ENCODE assay signal across 8 cellular contexts in the genomic region with DNA sequence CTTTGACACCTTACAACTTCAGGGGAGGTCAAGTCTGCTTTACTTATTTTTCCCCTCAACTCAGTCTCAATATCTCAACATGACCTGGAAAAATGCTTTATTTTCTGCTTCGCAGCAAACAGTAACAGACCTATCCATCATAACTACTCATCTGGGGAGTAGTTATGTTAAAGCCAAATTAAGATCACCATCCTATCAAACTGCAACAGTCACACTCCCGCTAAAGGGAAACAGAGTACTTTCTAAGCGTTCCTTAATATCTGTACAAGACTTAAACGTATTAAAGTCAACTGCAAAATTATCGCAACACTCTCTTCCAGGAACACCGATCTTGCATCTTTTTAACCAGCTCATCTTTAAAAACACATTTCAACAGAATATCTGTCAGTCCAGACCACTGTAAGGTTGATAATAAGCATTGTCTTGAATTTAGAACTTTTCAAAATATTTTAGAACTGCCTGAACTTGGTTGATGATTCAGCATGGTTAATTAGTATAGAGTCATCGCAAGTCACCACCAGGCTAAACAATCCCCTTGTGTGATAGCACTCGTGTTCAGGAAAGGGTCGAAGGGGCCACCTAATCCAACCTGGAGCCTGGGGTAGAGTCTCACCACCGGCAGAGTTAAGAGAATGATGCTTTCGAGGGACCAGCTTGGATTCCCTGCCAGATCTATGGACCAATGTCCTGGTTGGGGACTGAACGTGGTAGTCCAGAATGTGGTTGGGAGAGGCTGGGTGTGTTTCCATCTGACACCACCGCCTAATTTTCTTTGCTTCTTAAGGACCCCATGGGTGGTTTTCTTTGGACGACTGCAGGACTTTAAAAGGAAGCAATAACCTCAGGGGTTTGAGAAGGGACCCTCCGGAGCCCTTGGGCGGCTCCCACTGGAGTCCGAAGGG. TPM values are rescaled to one million over a fixed set of nuclear protein-coding genes. Genes with fewer than 3 reads are reported as not detected.
DNase-seq lines count a peak whose midpoint lies in the region; ATAC-seq, FAIRE-seq and TF ChIP-seq lines count a peak whose summit lies in the region.

No MANE protein-coding gene starts in this region.

- H2BK15ac ChIP-seq in H9 (ENCODE audit: low read depth, low read length) (no peak overlapping the region), H1 (ENCODE audit: low read length) (no peak overlapping the region; the same call in 1 of the 2 replicates)

- H4K20me1 ChIP-seq in H9 (ENCODE audit: control insufficient read depth, insufficient read depth, insufficient read length) (no peaks in the 10 kb centered on the region), H1 (replicated peaks in 1 of 2; ENCODE audit: control insufficient read depth in 1 of 2, insufficient read depth in 2 of 2, low read length in 2 of 2) (peaks cover 4% of the 10 kb centered on the region in 2 experiments)

- H3K27me3 ChIP-seq in H9 (ENCODE audit: insufficient read depth, low read length), result no peaks in the 10 kb centered on the region
- no peaks in the 10 kb centered on the region for H3K27me3 ChIP-seq in WERI-Rb-1 (ENCODE audit: insufficient read depth, low read depth, severe bottlenecking)
- no peaks in the 10 kb centered on the region for H3K27me3 ChIP-seq in H1 (replicated peaks in 1 of 4; ENCODE audit: control insufficient read depth in 3 of 4, extremely low read depth in 1 of 4, insufficient read depth in 3 of 4, low read length in 3 of 4)

- FAIRE-seq in H1 (lab: Jason Lieb, UNC), result no peak

- H3K9me3 Mint-ChIP-seq in H9 (no peaks in the 10 kb centered on the region), natural killer cell (no peaks in the 10 kb centered on the region)

- H3K4ac ChIP-seq in H9 (ENCODE audit: low read depth, low read length) (no peak overlapping the region), H1 (replicated peaks; ENCODE audit: insufficient read length, low read depth, low read length) (no peak overlapping the region)

- H3K27ac Mint-ChIP-seq in H9 (peak overlapping the region in 2 of 3 experiments; percentile 55 to 82; a peak in 4 of 7 replicates), natural killer cell (peak overlapping the region; percentile 83 to 92)

- no peak overlapping the region for H4K91ac ChIP-seq in H9 (ENCODE audit: insufficient read length, low read depth, low read length)
- H4K91ac ChIP-seq in H1 (replicated peaks; ENCODE audit: insufficient read length, low read length), result no peak overlapping the region

- H3K9ac ChIP-seq in H9 (ENCODE audit: extremely low read depth, insufficient read length, low read length) (peak overlapping the region; percentile 57), H1 (replicated peaks in 1 of 4; ENCODE audit: extremely low read depth in 1 of 4, low read depth in 3 of 4, low read length in 3 of 4) (peak overlapping the region; percentile 51 to 91 (median 60); a peak in 6 of 7 replicates)

- no CpG with 5 or more reads among the region's 17 CpGs for WGBS in H9 (ENCODE audit: extremely low coverage, insufficient read length, low lambda C conversion rate)
- 27% methylated on average over 17 of the region's 17 CpGs; no CpG with 5 or more reads in 1 of the 2 experiments for WGBS in H1 (ENCODE audit: extremely low coverage in 1 of 2, insufficient coverage in 1 of 2, insufficient read length in 1 of 2, insufficient replicate concordance in 2 of 2, low coverage in 1 of 2, low lambda C conversion rate in 2 of 2, missing lambda C conversion rate in 1 of 2), 2 experiments

- CTCF ChIA-PET in H1 (lab: Charles Lee; ENCODE audit: partially characterized antibody), result no interaction called here

- H3K27ac ChIP-seq in H9 (ENCODE audit: insufficient read length, low read depth, low read length) (no peak overlapping the region), WERI-Rb-1 (peak overlapping the region; percentile 54), H1 (ENCODE audit: low read depth, low read length) (no peak overlapping the region)

- H3K56ac ChIP-seq in H9 (ENCODE audit: insufficient read length, low read depth, low read length), result no peak overlapping the region
- no peak overlapping the region for H3K56ac ChIP-seq in H1 (replicated peaks; ENCODE audit: insufficient read length, low read depth, low read length)

- H2BK12ac ChIP-seq in H9 (ENCODE audit: insufficient read length, low read depth, low read length) (no peak overlapping the region), H1 (ENCODE audit: low read depth, low read length) (no peak overlapping the region)

- intact Hi-C loops in natural killer cell (cut with micrococcal nuclease), result loop anchor here (1.0 to 5.0 kb wide), 6 partner anchors 8 to 518 kb away; a partner anchor contains a TSS

- no peak overlapping the region for H2BK20ac ChIP-seq in H9 (ENCODE audit: low read depth, low read length, poor library complexity, severe bottlenecking)
- no peak overlapping the region for H2BK20ac ChIP-seq in H1 (ENCODE audit: low read length)

- H3K4me1 Mint-ChIP-seq in H9 (peaks cover 40 to 43% of the 10 kb centered on the region in 2 experiments), natural killer cell (peaks cover 32 to 48% of the 10 kb centered on the region in 2 donors)

- H3K27me3 Mint-ChIP-seq in H9 (ENCODE audit: low read depth) (no peaks in the 10 kb centered on the region), natural killer cell (ENCODE audit: low read depth in 2 of 2) (no peaks in the 10 kb centered on the region)

- peaks cover 3% of the 10 kb centered on the region for H3K79me1 ChIP-seq in H9 (ENCODE audit: insufficient read depth, low read depth, low read length, poor library complexity, severe bottlenecking)
- peaks cover 2% of the 10 kb centered on the region; the same call in 1 of the 2 replicates for H3K79me1 ChIP-seq in H1 (ENCODE audit: low read depth, low read length)

- no peak overlapping the region for H3K23ac ChIP-seq in H9 (ENCODE audit: insufficient read length, low read depth, low read length)
- H3K23ac ChIP-seq in H1 (ENCODE audit: insufficient read length), result peak overlapping the region; percentile 42

- H3K4me2 ChIP-seq in H9 (ENCODE audit: insufficient read depth, insufficient read length, low read length), result peak overlapping the region; percentile 95
- peak overlapping the region; percentile 78 to 87 for H3K4me2 ChIP-seq in H1 (ENCODE audit: insufficient read depth in 1 of 2, low read depth in 2 of 2, low read length in 2 of 2)

- H3K4me3 ChIP-seq in WERI-Rb-1 (ENCODE audit: low read depth, low read length), result peak overlapping the region; percentile 96
- H3K4me3 ChIP-seq in H1 (ENCODE audit: extremely low read depth in 1 of 4, insufficient read depth in 2 of 4, low read depth in 3 of 4, low read length in 4 of 4), result peak overlapping the region; percentile 64 to 98 (median 86)

- H3K4me3 Mint-ChIP-seq in H9, result peak overlapping the region; percentile 90 to 93
- peak overlapping the region; percentile 88 for H3K4me3 Mint-ChIP-seq in natural killer cell

- H4K5ac ChIP-seq in H9 (ENCODE audit: insufficient read length, low read depth, low read length), result no peak overlapping the region
- no peak overlapping the region for H4K5ac ChIP-seq in H1 (ENCODE audit: insufficient read length, low read depth, low read length)

- TF ChIP-seq CTCF in H9 (conservative IDR thresholded peaks at IDR 0.05) (no peak), WERI-Rb-1 (IDR thresholded peaks at IDR 0.05; ENCODE audit: low read depth, low read length) (no peak), H1 (IDR thresholded peaks at IDR 0.05; ENCODE audit: control extremely low read depth in 1 of 3, insufficient read depth in 1 of 3, low read depth in 1 of 3, low read length in 3 of 3) (no peak), natural killer cell (IDR thresholded peaks at IDR 0.05) (no peak)

- H3K18ac ChIP-seq in H9 (ENCODE audit: insufficient read length, low read depth, low read length), result no peak overlapping the region
- H3K18ac ChIP-seq in H1 (ENCODE audit: extremely low read depth, low read length), result no peak overlapping the region

- H3K4me1 ChIP-seq in H9 (ENCODE audit: insufficient read depth, low read length), result no peaks in the 10 kb centered on the region
- peaks cover 0 to 3% (median 0%) of the 10 kb centered on the region in 4 experiments; a peak in 2 of 7 replicates for H3K4me1 ChIP-seq in H1 (replicated peaks in 1 of 4; ENCODE audit: control insufficient read depth in 3 of 4, insufficient read depth in 4 of 4, low read length in 3 of 4)

- H4K8ac ChIP-seq in H9 (replicated peaks; ENCODE audit: insufficient read length, low read depth, low read length) (no peak overlapping the region), H1 (ENCODE audit: extremely low read depth, insufficient read depth, low read length) (no peak overlapping the region)

- H3K23me2 ChIP-seq in H9 (ENCODE audit: insufficient read length, low read depth, low read length, poor library complexity, severe bottlenecking) (peaks cover 6% of the 10 kb centered on the region), H1 (ENCODE audit: low read depth, low read length) (peaks cover 4% of the 10 kb centered on the region; the same call in 1 of the 2 replicates)

- H2BK5ac ChIP-seq in H9 (ENCODE audit: insufficient read length, low read length), result no peak overlapping the region
- no peak overlapping the region for H2BK5ac ChIP-seq in H1 (ENCODE audit: low read depth, low read length)

- H2AK5ac ChIP-seq in H9 (ENCODE audit: insufficient read length, low read length) (no peak overlapping the region), H1 (ENCODE audit: low read depth, low read length) (no peak overlapping the region)

- DNase-seq in Ammon's horn (ENCODE audit: low spot score), result peak; percentile 15
- no peak for DNase-seq in H9
- peak; percentile 8 for DNase-seq in WERI-Rb-1
- DNase-seq in H1 (ENCODE audit: low read depth in 1 of 2, low spot score in 2 of 2), result no peak
- DNase-seq in natural killer cell, result peak; percentile 20
- no peak for DNase-seq in foreskin melanocyte
- no peak for DNase-seq in NCI-H2171 (lab: John Stamatoyannopoulos, UW)

- no peak for TF ChIP-seq POLR2A in H1 (IDR thresholded peaks at IDR 0.05; ENCODE audit: control extremely low read depth in 1 of 2, low read depth in 2 of 2, low read length in 2 of 2)

- no peaks in the 10 kb centered on the region for H3K9me3 ChIP-seq in H9 (ENCODE audit: control insufficient read depth, low read depth, low read length)
- H3K9me3 ChIP-seq in WERI-Rb-1 (ENCODE audit: severe bottlenecking), result no peaks in the 10 kb centered on the region
- H3K9me3 ChIP-seq in H1 (ENCODE audit: insufficient read depth in 2 of 2, low read depth in 1 of 2, low read length in 1 of 2), result no peaks in the 10 kb centered on the region

- no peak overlapping the region for H2BK120ac ChIP-seq in H9 (ENCODE audit: low read depth, low read length, poor library complexity, severe bottlenecking)
- H2BK120ac ChIP-seq in H1 (replicated peaks; ENCODE audit: low read depth, low read length), result no peak overlapping the region

- no peak for TF ChIP-seq EP300 in H1 (IDR thresholded peaks at IDR 0.05; ENCODE audit: borderline replicate concordance in 1 of 2, low read depth in 2 of 2, low read length in 2 of 2)

- peaks cover 0 to 7% (median 0%) of the 10 kb centered on the region in 3 experiments; a peak in 1 of 7 replicates for H3K36me3 Mint-ChIP-seq in H9 (ENCODE audit: insufficient read depth in 1 of 3, low read depth in 3 of 3)
- H3K36me3 Mint-ChIP-seq in natural killer cell, result no peaks in the 10 kb centered on the region

- ATAC-seq in natural killer cell, result peak in 1 of 3 donors; percentile 4
- ATAC-seq in HG03159 (IDR thresholded peaks at IDR 0.05; ENCODE audit: unreplicated experiment), result no peak

- POLR2A ChIA-PET in H1 (lab: Charles Lee; ENCODE audit: partially characterized antibody), result no interaction called here

- no peak for TF ChIP-seq RAD21 in H1 (IDR thresholded peaks at IDR 0.05 in 1 of 2, conservative IDR thresholded peaks at IDR 0.05 in 1 of 2; ENCODE audit: low read depth in 2 of 2, low read length in 2 of 2)

- H3T11ph ChIP-seq in H9 (ENCODE audit: low read length), result no peak overlapping the region

- peaks cover 18% of the 10 kb centered on the region; the same call in 1 of the 2 replicates for H3K79me2 ChIP-seq in H9 (ENCODE audit: insufficient read depth, low read length)
- peaks cover 8 to 50% of the 10 kb centered on the region in 2 experiments for H3K79me2 ChIP-seq in H1 (ENCODE audit: control insufficient read depth in 1 of 2, insufficient read depth in 2 of 2, low read length in 2 of 2)

- no peaks in the 10 kb centered on the region for H3K36me3 ChIP-seq in WERI-Rb-1
- H3K36me3 ChIP-seq in H1 (ENCODE audit: control insufficient read depth in 2 of 4, insufficient read depth in 4 of 4, low read length in 3 of 4), result no peaks in the 10 kb centered on the region

- H3K14ac ChIP-seq in H9 (ENCODE audit: insufficient read depth, low read length) (no peak overlapping the region), H1 (ENCODE audit: insufficient read length) (no peak overlapping the region)

- H2AFZ ChIP-seq in H9 (ENCODE audit: low read length), result no peak overlapping the region
- no peak overlapping the region for H2AFZ ChIP-seq in H1 (ENCODE audit: low read length)

RNA-seq across cellular contexts. Expression of a gene that starts 1.0 kb away (rescaled TPM):
- total RNA-seq in H9 (2021) (32.6 and 38.2 TPM in 2 replicates), natural killer cell (10 to 100 TPM; 35.2 to 58.6 (median 50.4) TPM)
- 31.8 and 35.1 TPM in 2 replicates for total RNA-seq in H1 (2021; fragmentation: NEBNext Ultra II Directional; extraction: Animal tissue kit (Norgen Biotek cat#: 25700))
- polyA plus RNA-seq in H1 (2011; rRNA removed), result 7.6 and 8.9 TPM in 2 replicates
- 16.0 TPM for polyA plus RNA-seq in H1 (2011; cell fraction: cytosol; rRNA removed)
- 10.6 TPM for polyA plus RNA-seq in H1 (2011; cell fraction: nucleus; rRNA removed)
- polyA plus RNA-seq in H1 (2012, experiment 1 of 2), result 17.0 to 20.9 TPM (median 18.7 TPM) in 4 replicates
- 1.6 TPM for polyA plus RNA-seq in H1 (2012, experiment 2 of 2)
- polyA plus RNA-seq in H1 (2013, experiment 1 of 2), result 21.2 TPM
- polyA plus RNA-seq in H1 (2013, experiment 2 of 2), result 24.0 TPM
- polyA minus RNA-seq in H1 (2011; rRNA and poly(A)+ RNA removed), result 27.8 and 34.1 TPM in 2 replicates
- polyA minus RNA-seq in H1 (2011; cell fraction: cytosol; rRNA and poly(A)+ RNA removed), result 18.4 TPM
- polyA minus RNA-seq in H1 (2011; cell fraction: nucleus; rRNA and poly(A)+ RNA removed), result 16.1 TPM

Comparison
In these comparisons a context has a peak if more than half of its experiments do, and no peak if none do; other contexts are left out.
1. DNase-seq: peak in Ammon's horn (single experiment), WERI-Rb-1 (single experiment) and natural killer cell (single experiment); none in H9 (single experiment), H1 (0 of 2), foreskin melanocyte (single experiment) and NCI-H2171 (single experiment).